Comparison of ENCODE assay signal across 1 cellular context in genomic region chr6:105072799-105073199, GRCh38.
TF ChIP-seq lines count a peak whose summit lies in the region.

No MANE protein-coding gene starts in this region.

TF ChIP-seq in SK-N-SH treated with all-trans-retinoic acid at 6 μM for 48 hours, 23 proteins besides CTCF, POLR2A, EP300 and RAD21 (continued from another document):
- no peak for TF ChIP-seq PATZ1 (CRISPR knock-in tag; IDR thresholded peaks at IDR 0.05; ENCODE audit: borderline replicate concordance)
